In genomic region chr17:1516403-1517161, GRCh38 we compare ENCODE assay signal across 8 cellular contexts. TPM values are rescaled to one million over a fixed set of nuclear protein-coding genes. Genes with fewer than 3 reads are reported as not detected.
A peak's percentile ranks its signal among the peaks of the same experiment; 100 is the strongest.
DNase-seq lines count a peak whose midpoint lies in the region; ATAC-seq and TF ChIP-seq lines count a peak whose summit lies in the region.

TSS of gene INPP5K (minus strand) at chr17:1516612. CDS start at chr17:1516499, 113 bp downstream.

- no peaks in the 10 kb centered on the region for H3K9me3 Mint-ChIP-seq in endothelial cell (ENCODE audit: unreplicated experiment)

- H3K9ac ChIP-seq in HUES64 (ENCODE audit: low read depth, low read length) (peak within 1 kb of the TSS; percentile 95), OCI-LY1 (ENCODE audit: low read length) (peak within 1 kb of the TSS; percentile 81)

- DNase-seq in DMS 273 (lab: John Stamatoyannopoulos, UW; ENCODE audit: unreplicated experiment), result peak; percentile 97
- peak; percentile 97 for DNase-seq in activated CD8-positive, alpha-beta memory T cell treated with anti-CD3 and anti-CD28 coated beads, Interleukin-2, amount 50 U/mL, for 48 hours
- peak; percentile 93 for DNase-seq in endothelial cell (ENCODE audit: low spot score)
- DNase-seq in midbrain (lab: John Stamatoyannopoulos, UW), result peak; percentile 99
- DNase-seq in stimulated activated CD8-positive, alpha-beta memory T cell treated with anti-CD3 and anti-CD28 coated beads, Interleukin-2, amount 100 ng/mL, for 1 hour (ENCODE audit: low read depth in 2 of 2), result peak; percentile 95

- H4K20me1 ChIP-seq in OCI-LY1 (ENCODE audit: insufficient read depth, low read length), result no peaks in the 10 kb centered on the region

- H3K27ac ChIP-seq in HUES64 (ENCODE audit: low read depth, low read length), result peak within 1 kb of the TSS; percentile 85
- no peak within 1 kb of the TSS for H3K27ac ChIP-seq in OCI-LY1 (ENCODE audit: low read depth, low read length, poor library complexity, severe bottlenecking)

- H3K4me1 ChIP-seq in HUES64 (ENCODE audit: insufficient read depth, low read length) (peaks cover 7% of the 10 kb centered on the region; the same call in 1 of the 2 replicates), OCI-LY1 (ENCODE audit: insufficient read depth, low read length, severe bottlenecking) (peaks cover 20% of the 10 kb centered on the region)

- peaks cover 4% of the 10 kb centered on the region for H3K27me3 Mint-ChIP-seq in endothelial cell (ENCODE audit: unreplicated experiment)

- peak; percentile 80 for ATAC-seq in GM21447 (IDR thresholded peaks at IDR 0.05; ENCODE audit: unreplicated experiment)

- H3K36me3 ChIP-seq in HUES64 (ENCODE audit: insufficient read depth, low read length), result peaks cover 21% of the 10 kb centered on the region; the same call in 1 of the 2 replicates
- peaks cover 20% of the 10 kb centered on the region; the same call in 1 of the 2 replicates for H3K36me3 ChIP-seq in OCI-LY1 (ENCODE audit: insufficient read depth, low read length)

- H3K27me3 ChIP-seq in HUES64 (ENCODE audit: insufficient read depth, low read length) (no peaks in the 10 kb centered on the region), OCI-LY1 (ENCODE audit: insufficient read depth, low read length) (no peaks in the 10 kb centered on the region)

- H3K9me3 ChIP-seq in HUES64 (ENCODE audit: insufficient read depth, low read depth, low read length) (no peaks in the 10 kb centered on the region), OCI-LY1 (ENCODE audit: low read length) (no peaks in the 10 kb centered on the region)

- 0 out of 2 replicates have a peak, but pooled peaks cover 5% of the 10 kb centered on the region for H3K79me2 ChIP-seq in OCI-LY1 (ENCODE audit: insufficient read depth, low read length)

- no peaks in the 10 kb centered on the region for H3F3A ChIP-seq in OCI-LY1 (ENCODE audit: insufficient read depth, low read length)

- no peaks in the 10 kb centered on the region for H3K9me2 ChIP-seq in OCI-LY1 (ENCODE audit: low read depth, low read length)

- peak within 1 kb of the TSS; percentile 96 for H3K4me3 ChIP-seq in HUES64 (ENCODE audit: low read length)
- H3K4me3 ChIP-seq in OCI-LY1 (ENCODE audit: low read depth, low read length, poor library complexity, severe bottlenecking), result peak within 1 kb of the TSS; percentile 74

- TF ChIP-seq CTCF in OCI-LY1 (IDR thresholded peaks at IDR 0.05; ENCODE audit: low read length), result no peak
- TF ChIP-seq CTCF in endothelial cell (IDR thresholded peaks at IDR 0.05; ENCODE audit: unreplicated experiment), result no peak

- peak within 1 kb of the TSS; percentile 92 for H3K4me3 Mint-ChIP-seq in endothelial cell (ENCODE audit: unreplicated experiment)

- peaks cover 45% of the 10 kb centered on the region for H3K36me3 Mint-ChIP-seq in endothelial cell (ENCODE audit: low read depth, unreplicated experiment)

- under 1% methylated on average over 90 of the region's 90 CpGs for WGBS in HUES64

- peaks cover 45% of the 10 kb centered on the region for H3K4me1 Mint-ChIP-seq in endothelial cell (ENCODE audit: unreplicated experiment)

- peak within 1 kb of the TSS; percentile 87 for H3K27ac Mint-ChIP-seq in endothelial cell (ENCODE audit: unreplicated experiment)

- no peak within 1 kb of the TSS for H2AFZ ChIP-seq in OCI-LY1 (ENCODE audit: low read length)

- peak within 1 kb of the TSS; percentile 99 for H3K4me2 ChIP-seq in OCI-LY1 (ENCODE audit: low read length)

RNA-seq across cellular contexts. Expression of gene INPP5K, which starts in this region (rescaled TPM):
- polyA plus RNA-seq in HUES64 (2013, experiment 1 of 2), result 14.2 TPM
- 15.9 TPM for polyA plus RNA-seq in HUES64 (2013, experiment 2 of 2)
- total RNA-seq in endothelial cell (ENCODE audit: unreplicated experiment), result 40.9 TPM
